In genomic region chr18:31250902-31251301, GRCh38 we compare ENCODE assay signal across 16 cellular contexts.
"Had no signal": no experiment of that assay in that cellular context is flagged by ENCODE, and none has a peak within 500 bp of the region (broad histone marks: within the 10 kb centered on the region; RNA-seq: fewer than 3 reads in every experiment).

No MANE protein-coding gene starts in this region.

- H3K36me3 ChIP-seq: adrenal gland, esophagus squamous epithelium, left lung, neural progenitor cell, right lobe of liver, spleen, tibial artery, vagina had no signal

- H2AFZ ChIP-seq: neural progenitor cell had no signal

- DNase-seq: activated B cell treated with CpG ODN at 0.5 μM for 24 hours; activated CD4-positive, alpha-beta T cell treated with anti-CD3 and anti-CD28 coated beads, Interleukin-2, amount 10 ng/mL, durations not matched to agents 24 days and 14 days; activated naive CD4-positive, alpha-beta T cell treated with anti-CD3 and anti-CD28 coated beads, Interleukin-2, amount 50 U/mL, for 16 hours; activated T-cell treated with anti-CD3 and anti-CD28 coated beads for 4 hours; adrenal gland; body of pancreas; esophagus squamous epithelium; foreskin fibroblast; left lung; posterior cingulate gyrus; right lobe of liver; spleen; stimulated activated CD4-positive, alpha-beta T cell treated with anti-CD3 and anti-CD28 coated beads, Interleukin-1b, Interleukin-23, amount 100 ng/mL, for 48 hours; tibial artery had no signal

- H3K4me2 ChIP-seq: neural progenitor cell had no signal

- H3K9me3 ChIP-seq: adrenal gland, body of pancreas, esophagus squamous epithelium, left lung, right lobe of liver, spleen, tibial artery, vagina had no signal

- H3K27me3 ChIP-seq: adrenal gland, body of pancreas, esophagus squamous epithelium, left lung, neural progenitor cell, right lobe of liver, spleen, tibial artery, vagina had no signal

- H3K9ac ChIP-seq: neural progenitor cell had no signal

- H3K27ac ChIP-seq: adrenal gland, body of pancreas, left lung, neural progenitor cell, right lobe of liver, spleen, tibial artery, vagina had no signal

- H3K4me1 ChIP-seq: adrenal gland, left lung, spleen had no signal

- H3K4me3 ChIP-seq: adrenal gland, body of pancreas, esophagus squamous epithelium, left lung, neural progenitor cell, right lobe of liver, spleen, tibial artery, vagina had no signal
